In the genomic region with DNA sequence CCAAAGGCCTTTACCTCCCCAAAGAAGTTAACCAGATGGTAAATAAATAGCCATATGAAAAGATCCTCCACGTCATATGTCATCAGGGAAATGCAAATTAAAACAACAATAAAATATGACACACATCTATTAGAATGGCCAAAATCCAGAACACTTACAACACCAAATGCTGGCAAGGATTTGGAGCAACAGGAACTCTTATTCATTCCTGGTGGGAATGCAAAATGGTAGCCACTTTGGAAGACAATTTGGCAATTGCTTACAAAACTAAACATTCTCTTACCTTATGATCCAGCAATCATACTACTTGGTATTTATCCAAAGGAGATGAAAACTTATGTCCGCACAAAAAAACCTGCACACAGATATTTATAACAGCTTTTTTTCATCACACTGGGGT, we compare ENCODE assay signal across 1 cellular context.
A peak's percentile ranks its signal among the peaks of the same experiment; 100 is the strongest.
TF ChIP-seq lines count a peak whose summit lies in the region.

No MANE protein-coding gene starts in this region.

TF ChIP-seq in HepG2, 621 proteins besides CTCF, POLR2A, EP300 and RAD21:
- TF ChIP-seq ZNF7 (CRISPR knock-in tag; IDR thresholded peaks at IDR 0.05) (peak; percentile 84), ZNF644 (CRISPR knock-in tag; IDR thresholded peaks at IDR 0.05; ENCODE audit: low read depth) (peak; percentile 59; the same call in 1 of the 2 replicates), CBX1 (IDR thresholded peaks at IDR 0.05; ENCODE audit: low read depth) (no peak), ZNF816 (CRISPR knock-in tag; IDR thresholded peaks at IDR 0.05; ENCODE audit: borderline replicate concordance) (0 out of 2 replicates have a peak, but pooled peaks have one; percentile 30)
- TF ChIP-seq, protein P1, sequence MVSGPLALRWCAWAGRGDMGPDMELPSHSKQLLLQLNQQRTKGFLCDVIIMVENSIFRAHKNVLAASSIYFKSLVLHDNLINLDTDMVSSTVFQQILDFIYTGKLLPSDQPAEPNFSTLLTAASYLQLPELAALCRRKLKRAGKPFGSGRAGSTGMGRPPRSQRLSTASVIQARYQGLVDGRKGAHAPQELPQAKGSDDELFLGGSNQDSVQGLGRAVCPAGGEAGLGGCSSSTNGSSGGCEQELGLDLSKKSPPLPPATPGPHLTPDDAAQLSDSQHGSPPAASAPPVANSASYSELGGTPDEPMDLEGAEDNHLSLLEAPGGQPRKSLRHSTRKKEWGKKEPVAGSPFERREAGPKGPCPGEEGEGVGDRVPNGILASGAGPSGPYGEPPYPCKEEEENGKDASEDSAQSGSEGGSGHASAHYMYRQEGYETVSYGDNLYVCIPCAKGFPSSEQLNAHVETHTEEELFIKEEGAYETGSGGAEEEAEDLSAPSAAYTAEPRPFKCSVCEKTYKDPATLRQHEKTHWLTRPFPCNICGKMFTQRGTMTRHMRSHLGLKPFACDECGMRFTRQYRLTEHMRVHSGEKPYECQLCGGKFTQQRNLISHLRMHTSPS (CRISPR knock-in tag; IDR thresholded peaks at IDR 0.05; ENCODE audit: low read depth), result no peak
TF ChIP-seq in HepG2: peak in this region for 3.
